In genomic region chr10:79296431-79296830, GRCh38 we compare ENCODE assay signal across 24 cellular contexts. TPM values are rescaled to one million over a fixed set of nuclear protein-coding genes. Genes with fewer than 3 reads are reported as not detected.
DNase-seq lines count a peak whose midpoint lies in the region; ATAC-seq, FAIRE-seq and TF ChIP-seq lines count a peak whose summit lies in the region.
"Had no signal": no experiment of that assay in that cellular context is flagged by ENCODE, and none has a peak within 500 bp of the region (broad histone marks: within the 10 kb centered on the region; RNA-seq: fewer than 3 reads in every experiment).

No MANE protein-coding gene starts in this region.

- TF ChIP-seq POLR2A in K562 (conservative IDR thresholded peaks at IDR 0.05) = no peak
- no peak for TF ChIP-seq POLR2A in tibial nerve (IDR thresholded peaks at IDR 0.05)

- H3K4ac ChIP-seq in neuronal stem cell (ENCODE audit: low read length) = no peak overlapping the region

- H4K8ac ChIP-seq in neuronal stem cell (ENCODE audit: low read depth, low read length) = no peak overlapping the region

- no peaks in the 10 kb centered on the region for H3K27me3 ChIP-seq in K562 (ENCODE audit: control insufficient read depth in 2 of 2, insufficient read depth in 2 of 2, low read length in 2 of 2)
- no peaks in the 10 kb centered on the region for H3K27me3 ChIP-seq in neuronal stem cell (ENCODE audit: control insufficient read depth in 3 of 3, insufficient read depth in 3 of 3, low read depth in 1 of 3, low read length in 3 of 3)
- H3K27me3 ChIP-seq in upper lobe of right lung = no peaks in the 10 kb centered on the region
- no peaks in the 10 kb centered on the region for H3K27me3 ChIP-seq in tibial nerve

- no peak overlapping the region for H2BK12ac ChIP-seq in neuronal stem cell (ENCODE audit: low read length)

- no peaks in the 10 kb centered on the region for H3K9me3 ChIP-seq in K562 (replicated peaks; ENCODE audit: control insufficient read depth, insufficient read depth, low read depth, low read length)
- no peaks in the 10 kb centered on the region for H3K9me3 ChIP-seq in neuronal stem cell (replicated peaks in 1 of 2; ENCODE audit: control insufficient read depth in 2 of 2, insufficient read depth in 1 of 2, low read depth in 1 of 2, low read length in 2 of 2)
- H3K9me3 ChIP-seq in upper lobe of right lung = no peaks in the 10 kb centered on the region
- H3K9me3 ChIP-seq in tibial nerve = no peaks in the 10 kb centered on the region
- H3K9me3 ChIP-seq: SK-N-SH had no signal

- in situ Hi-C loops in K562 (cut with MboI) = no loop called here

- no peak overlapping the region for H4K91ac ChIP-seq in neuronal stem cell (ENCODE audit: low read depth, low read length, poor library complexity)

- ATAC-seq in Right ventricle myocardium inferior = no peak
- ATAC-seq in K562 = no peak
- ATAC-seq in upper lobe of right lung = no peak
- ATAC-seq in GM18907 (IDR thresholded peaks at IDR 0.05; ENCODE audit: unreplicated experiment) = no peak
- ATAC-seq in GM21360 (IDR thresholded peaks at IDR 0.05; ENCODE audit: unreplicated experiment) = no peak

- H3K79me2 ChIP-seq in K562 (ENCODE audit: control insufficient read depth, insufficient read depth, low read length) = no peaks in the 10 kb centered on the region

- H3K27ac ChIP-seq in K562 (ENCODE audit: extremely low read depth, low read depth, low read length) (no peak overlapping the region), neuronal stem cell (replicated peaks; ENCODE audit: low read length) (no peak overlapping the region), upper lobe of right lung (peak overlapping the region; percentile 42), tibial nerve (peak overlapping the region in 2 of 4 donors; percentile 4 to 29)
- H3K27ac ChIP-seq: 22Rv1 had no signal

- no peak overlapping the region for H3K4me3 ChIP-seq in K562
- H3K4me3 ChIP-seq in neuronal stem cell (ENCODE audit: low read length in 2 of 2) = no peak overlapping the region
- no peak overlapping the region for H3K4me3 ChIP-seq in upper lobe of right lung
- no peak overlapping the region for H3K4me3 ChIP-seq in tibial nerve

- no peaks in the 10 kb centered on the region for H3K9me1 ChIP-seq in K562 (ENCODE audit: control insufficient read depth, insufficient read depth, low read length)

- H2BK120ac ChIP-seq in neuronal stem cell (ENCODE audit: low read depth, low read length) = no peak overlapping the region

- no peak for TF ChIP-seq CTCF in K562 (IDR thresholded peaks at IDR 0.05 in 2 of 3, conservative IDR thresholded peaks at IDR 0.05 in 1 of 3; ENCODE audit: insufficient read depth in 2 of 3, low read depth in 1 of 3, low read length in 3 of 3)
- no peak for TF ChIP-seq CTCF in upper lobe of right lung (IDR thresholded peaks at IDR 0.05)
- TF ChIP-seq CTCF in tibial nerve (IDR thresholded peaks at IDR 0.05) = no peak

- WGBS in K562 (ENCODE audit: insufficient coverage, low coverage, missing lambda C conversion rate) = 90% methylated on average over 12 of the region's 14 CpGs
- no CpG with 5 or more reads among the region's 14 CpGs for WGBS in neuronal stem cell (ENCODE audit: extremely low coverage in 2 of 2, insufficient read length in 2 of 2, insufficient replicate concordance in 1 of 2), 2 donors
- 82% methylated on average over 13 to 14 of the region's 14 CpGs for WGBS in tibial nerve, 2 donors

- TF ChIP-seq EP300 in K562 (IDR thresholded peaks at IDR 0.05; ENCODE audit: low read length) = no peak
- no peak for TF ChIP-seq EP300 in tibial nerve (IDR thresholded peaks at IDR 0.05)

- H3K79me1 ChIP-seq in neuronal stem cell (ENCODE audit: low read depth, low read length) = peaks cover 10% of the 10 kb centered on the region

- H4K20me1 ChIP-seq in K562 (replicated peaks; ENCODE audit: control insufficient read depth, insufficient read depth, low read length) = peaks cover 8% of the 10 kb centered on the region; the same call in 1 of the 2 replicates

- H3K18ac ChIP-seq in neuronal stem cell (ENCODE audit: low read length) = peak overlapping the region; percentile 64

- H3K4me2 ChIP-seq in K562 (ENCODE audit: insufficient read depth, low read length) (no peak overlapping the region), neuronal stem cell (ENCODE audit: insufficient read depth, low read length, poor library complexity, severe bottlenecking) (no peak overlapping the region)
- H3K4me2 ChIP-seq: SK-N-SH had no signal

- CTCF ChIA-PET in K562 (lab: Yijun Ruan, JAX; ENCODE audit: low intra/inter-chr PET ratio) = no interaction called here

- BruUV-seq in K562 (replicated peaks; lab: Mats Ljungman, UMichigan) = no TSS peak

- FAIRE-seq in K562 (lab: Jason Lieb, UNC) = no peak

- peaks cover 82% of the 10 kb centered on the region; the same call in 2 of the 3 replicates for H3K36me3 ChIP-seq in K562 (ENCODE audit: control insufficient read depth, insufficient read depth, low read length)
- H3K36me3 ChIP-seq in neuronal stem cell (replicated peaks in 1 of 2; ENCODE audit: control insufficient read depth in 2 of 2, insufficient read depth in 2 of 2, low read length in 2 of 2) = peaks cover 82 to 99% of the 10 kb centered on the region in 2 donors
- H3K36me3 ChIP-seq in upper lobe of right lung = peaks cover 85% of the 10 kb centered on the region
- H3K36me3 ChIP-seq in tibial nerve = peaks cover 2 to 100% (median 33%) of the 10 kb centered on the region in 3 donors

- DNase-seq in Right ventricle myocardium inferior (ENCODE audit: missing footprints) (peak; percentile 62), cardiac septum (ENCODE audit: low spot score) (no peak), K562 (ENCODE audit: extremely low read depth in 1 of 4, low spot score in 3 of 4) (no peak), neuronal stem cell (ENCODE audit: low spot score) (no peak), upper lobe of right lung (no peak), tibial nerve (ENCODE audit: low spot score in 2 of 2) (no peak)
- DNase-seq: AML-193; CD4-positive, CD25-positive, alpha-beta regulatory T cell; EL; GF-D8; GOT3; HCEC 1CT; KG1; NCI-H1092; NCI-H1436; NCI-H187 treated with DMSO at 0.1 percent for 48 hours; NCI-H2107; NCI-H446 treated with DMSO at 0.1 percent for 48 hours; NCI-H526 treated with DMSO at 0.1 percent for 48 hours; SHP77 treated with DMSO at 0.1 percent for 48 hours; SK-N-SH had no signal

- POLR2A ChIA-PET in K562 (lab: Yijun Ruan, JAX) = no interaction called here

- H3K9ac ChIP-seq in K562 (ENCODE audit: insufficient read depth in 1 of 2, low read depth in 2 of 2, low read length in 2 of 2) (0 out of 4 replicates have a peak overlapping the region, but pooled peaks of 1 of the 2 experiments have one; percentile 13), neuronal stem cell (ENCODE audit: low read depth, low read length, poor library complexity) (no peak overlapping the region)
- H3K9ac ChIP-seq: SK-N-SH had no signal

- no peak overlapping the region for H3K23ac ChIP-seq in neuronal stem cell (ENCODE audit: low read depth, low read length, poor library complexity)

- H2BK15ac ChIP-seq in neuronal stem cell (ENCODE audit: low read length) = no peak overlapping the region

- H2BK5ac ChIP-seq in neuronal stem cell (ENCODE audit: low read length) = no peak overlapping the region

- peak overlapping the region; percentile 38 for H3K14ac ChIP-seq in neuronal stem cell (ENCODE audit: low read length)

- H3K4me1 ChIP-seq in K562 (replicated peaks in 1 of 2; ENCODE audit: control insufficient read depth in 2 of 2, insufficient read depth in 2 of 2, low read length in 2 of 2) (peaks cover 0 to 26% of the 10 kb centered on the region in 2 experiments; a peak in 1 of 5 replicates), neuronal stem cell (ENCODE audit: control insufficient read depth in 2 of 2, insufficient read depth in 1 of 2, low read depth in 1 of 2, low read length in 2 of 2) (no peaks in the 10 kb centered on the region), upper lobe of right lung (peaks cover 34% of the 10 kb centered on the region), tibial nerve (peaks cover 0 to 45% (median 18%) of the 10 kb centered on the region in 4 donors)

- H2AFZ ChIP-seq in K562 (ENCODE audit: low read depth, low read length) = no peak overlapping the region
- no peak overlapping the region for H2AFZ ChIP-seq in neuronal stem cell (ENCODE audit: low read length)

- H2AK5ac ChIP-seq in neuronal stem cell (ENCODE audit: low read depth, low read length) = no peak overlapping the region

- intact Hi-C loops in Right ventricle myocardium inferior (cut with DNase I) (no loop called here), cardiac septum (cut with DNase I) (no loop called here), K562 (cut with micrococcal nuclease) (no loop called here), upper lobe of right lung (cut with DNase I) (no loop called here)

- no peak for TF ChIP-seq RAD21 in K562 (CRISPR knock-in tag; conservative IDR thresholded peaks at IDR 0.05 in 1 of 2, IDR thresholded peaks at IDR 0.05 in 1 of 2)

RNA-seq across cellular contexts. Expression of gene PPIF, which starts 50.8 kb away (rescaled TPM):
- total RNA-seq in Right ventricle myocardium inferior (151 TPM), cardiac septum (115 TPM), K562 (2014; rRNA removed) (53.4 and 69.8 TPM in 2 replicates), K562 (2014; rRNA removed; fragmentation: Illumina TruSeq; extraction: Trizol) (97.7 and 108 TPM in 2 replicates), K562 (2015; rRNA removed; fragmentation: Illumina TruSeq; extraction: Trizol) (117 and 119 TPM in 2 replicates), K562 (2021) (235 and 239 TPM in 2 replicates), upper lobe of right lung (30.7 TPM), tibial nerve (10 to 100 TPM; 16.6 to 36.0 (median 20.6) TPM)
- 96.3 and 215 TPM in 2 replicates for total RNA-seq in K562 (2011; cell fraction: chromatin; rRNA removed; ENCODE audit: low replicate concordance)
- 144 and 155 TPM in 2 replicates for total RNA-seq in K562 (2011; cell fraction: nucleolus; rRNA removed)
- total RNA-seq in K562 (2011; cell fraction: nucleoplasm; rRNA removed) = 118 and 119 TPM in 2 replicates
- polyA plus RNA-seq in K562 (2011; rRNA removed) (148 and 175 TPM in 2 replicates), K562 (2014; fragmentation: Illumina TruSeq; extraction: Trizol) (250 and 287 TPM in 2 replicates), K562 (2014; fragmentation: Nextera tagmentation; extraction: Ambion mirVana) (10 to 100 TPM; 40.9 to 51.1 TPM), K562 (2014; rRNA removed) (154 and 168 TPM in 2 replicates)
- polyA plus RNA-seq in K562 (2011; cell fraction: cytosol; rRNA removed) = 202 and 255 TPM in 2 replicates
- 198 and 337 TPM in 2 replicates for polyA plus RNA-seq in K562 (2011; cell fraction: nucleus; rRNA removed)
- polyA plus RNA-seq in K562 (2012) = 180 and 222 TPM in 2 replicates
- polyA minus RNA-seq in K562 (2011; rRNA and poly(A)+ RNA removed) = 91.8 and 131 TPM in 2 replicates
- 98.9 and 104 TPM in 2 replicates for polyA minus RNA-seq in K562 (2011; cell fraction: cytosol; rRNA and poly(A)+ RNA removed)
- 116 and 136 TPM in 2 replicates for polyA minus RNA-seq in K562 (2011; cell fraction: nucleus; rRNA and poly(A)+ RNA removed)
- polyA plus RNA-seq in neuronal stem cell (2013, experiment 1 of 2) = 42.1 TPM
- 42.3 TPM for polyA plus RNA-seq in neuronal stem cell (2013, experiment 2 of 2)
